25 cellular contexts compared by ENCODE assay signal in the genomic region with DNA sequence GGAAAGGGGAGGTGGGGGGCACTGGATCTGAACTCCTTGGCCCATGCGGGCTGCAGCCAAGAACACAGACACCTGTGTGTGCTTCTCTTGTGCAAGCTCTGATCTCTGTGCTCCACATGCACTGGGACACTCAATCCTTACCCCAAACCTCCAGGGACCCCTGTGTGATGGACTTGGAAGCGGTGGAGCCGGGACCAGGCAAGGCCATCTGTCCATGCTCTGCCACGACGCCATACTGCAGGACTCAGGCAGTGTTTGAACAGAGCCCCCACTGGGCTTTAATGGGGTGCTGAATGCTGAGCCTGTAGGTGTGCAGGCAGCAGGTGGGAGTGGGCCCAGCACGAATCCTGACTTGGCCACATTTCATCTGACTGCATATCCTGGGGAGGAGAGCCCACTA.
"Had no signal": no experiment of that assay in that cellular context is flagged by ENCODE, and none has a peak within 500 bp of the region (broad histone marks: within the 10 kb centered on the region; RNA-seq: fewer than 3 reads in every experiment).

No MANE protein-coding gene starts in this region.

- H3K9me3 Mint-ChIP-seq: activated naive CD8-positive, alpha-beta T cell treated with anti-CD3 and anti-CD28 coated beads for 36 hours; activated T-cell treated with anti-CD3 and anti-CD28 coated beads, Interleukin-2, amount 50 U/mL, for 4 hours; activated T-helper 2 cell treated with anti-CD3 and anti-CD28 coated beads, Interferon-gamma antibody, Interleukin-2, Interleukin-4, amounts not matched to agents 10 μg/mL and 5 μg/mL and 100 μg/mL, durations not matched to agents 14 hours and 24 hours and 36 hours; mesothelial cell of epicardium; naive thymus-derived CD8-positive, alpha-beta T cell; stimulated activated memory B cell treated with anti-CD40 and anti-IgM and Interleukin-4, amounts not matched to agents 10 μg/mL and 1 μg/mL and 100 μg/mL, for 72 hours had no signal

- ATAC-seq: activated T-cell treated with anti-CD3 and anti-CD28 coated beads, Interleukin-2, amount 50 U/mL, for 4 hours; esophagus mucosa; left ventricle myocardium superior; naive thymus-derived CD8-positive, alpha-beta T cell; stimulated activated memory B cell treated with anti-CD40 and anti-IgM and Interleukin-4, amounts not matched to agents 10 μg/mL and 1 μg/mL and 100 μg/mL, for 72 hours had no signal

- DNase-seq: activated CD8-positive, alpha-beta memory T cell treated with anti-CD3 and anti-CD28 coated beads, Interleukin-2, amount 50 U/mL, for 48 hours; activated naive CD4-positive, alpha-beta T cell treated with Interleukin-2 at 50 U/mL for 16 hours; activated naive CD8-positive, alpha-beta T cell treated with anti-CD3 and anti-CD28 coated beads for 36 hours; activated T-cell treated with anti-CD3 and anti-CD28 coated beads, Interleukin-2, amount 50 U/mL, for 4 hours; central memory CD4-positive, alpha-beta T cell; dermis blood vessel endothelial cell; effector CD8-positive, alpha-beta T cell; foreskin melanocyte; hypothalamus; left ventricle myocardium superior; mammary epithelial cell; naive thymus-derived CD8-positive, alpha-beta T cell; posterior cingulate gyrus; right lobe of liver; stimulated activated CD4-positive, alpha-beta T cell treated with anti-CD3 and anti-CD28 coated beads, Interleukin-2, amount 100 ng/mL, for 24 hours; stomach; uterus had no signal

- H3K4me1 Mint-ChIP-seq: activated naive CD8-positive, alpha-beta T cell treated with anti-CD3 and anti-CD28 coated beads for 36 hours had no signal

- H3K27me3 ChIP-seq: neutrophil, right lobe of liver, stomach, suprapubic skin, tibial nerve, uterus had no signal

- H3K4me3 Mint-ChIP-seq: activated naive CD8-positive, alpha-beta T cell treated with anti-CD3 and anti-CD28 coated beads for 36 hours; activated T-cell treated with anti-CD3 and anti-CD28 coated beads, Interleukin-2, amount 50 U/mL, for 4 hours; mesothelial cell of epicardium; naive thymus-derived CD8-positive, alpha-beta T cell; stimulated activated memory B cell treated with anti-CD40 and anti-IgM and Interleukin-4, amounts not matched to agents 10 μg/mL and 1 μg/mL and 100 μg/mL, for 72 hours had no signal

- H3K4me1 ChIP-seq: stomach, suprapubic skin, uterus had no signal

- H3K27ac Mint-ChIP-seq: activated naive CD8-positive, alpha-beta T cell treated with anti-CD3 and anti-CD28 coated beads for 36 hours; activated T-helper 2 cell treated with anti-CD3 and anti-CD28 coated beads, Interferon-gamma antibody, Interleukin-2, Interleukin-4, amounts not matched to agents 10 μg/mL and 5 μg/mL and 100 μg/mL, durations not matched to agents 14 hours and 24 hours and 36 hours; mesothelial cell of epicardium; stimulated activated memory B cell treated with anti-CD40 and anti-IgM and Interleukin-4, amounts not matched to agents 10 μg/mL and 1 μg/mL and 100 μg/mL, for 72 hours had no signal

- H3K9me3 ChIP-seq: neutrophil, right lobe of liver, stomach, suprapubic skin, tibial nerve, uterus had no signal

- H3K27ac ChIP-seq: neutrophil, skin epidermis, stomach, suprapubic skin, uterus had no signal

- H3K27me3 Mint-ChIP-seq: activated naive CD8-positive, alpha-beta T cell treated with anti-CD3 and anti-CD28 coated beads for 36 hours; naive thymus-derived CD8-positive, alpha-beta T cell; stimulated activated memory B cell treated with anti-CD40 and anti-IgM and Interleukin-4, amounts not matched to agents 10 μg/mL and 1 μg/mL and 100 μg/mL, for 72 hours had no signal
